14 cellular contexts compared by ENCODE assay signal in genomic region chr1:91757760-91758545, GRCh38.
DNase-seq lines count a peak whose midpoint lies in the region; FAIRE-seq and TF ChIP-seq lines count a peak whose summit lies in the region.
"Had no signal": no experiment of that assay in that cellular context is flagged by ENCODE, and none has a peak within 500 bp of the region (broad histone marks: within the 10 kb centered on the region; RNA-seq: fewer than 3 reads in every experiment).

No MANE protein-coding gene starts in this region.

- H3K56ac ChIP-seq in mesendoderm (ENCODE audit: low read length), result no peak overlapping the region

- H2AK5ac ChIP-seq in mesendoderm (ENCODE audit: low read length), result no peak overlapping the region

- no peaks in the 10 kb centered on the region for H3K27me3 Mint-ChIP-seq in glutamatergic neuron (ENCODE audit: unreplicated experiment)
- H3K27me3 Mint-ChIP-seq: activated CD4-positive, alpha-beta memory T cell treated with anti-CD3 and anti-CD28 coated beads, Interleukin-2, amount 10 ng/mL, durations not matched to agents 7 days and 5 days had no signal

- peaks cover 13% of the 10 kb centered on the region; the same call in 1 of the 2 replicates for H3K4me1 ChIP-seq in SJCRH30
- H3K4me1 ChIP-seq in left ventricle myocardium inferior, result peaks cover 87% of the 10 kb centered on the region
- peaks cover 4% of the 10 kb centered on the region for H3K4me1 ChIP-seq in prostate gland (replicated peaks)
- no peaks in the 10 kb centered on the region for H3K4me1 ChIP-seq in mesendoderm (ENCODE audit: control insufficient read depth, low read depth, low read length)

- peaks cover 2% of the 10 kb centered on the region for H3K9me3 Mint-ChIP-seq in glutamatergic neuron (ENCODE audit: unreplicated experiment)
- H3K9me3 Mint-ChIP-seq: activated CD4-positive, alpha-beta memory T cell treated with anti-CD3 and anti-CD28 coated beads, Interleukin-2, amount 10 ng/mL, durations not matched to agents 7 days and 5 days had no signal

- no peaks in the 10 kb centered on the region for H3K36me3 Mint-ChIP-seq in glutamatergic neuron (ENCODE audit: unreplicated experiment)
- H3K36me3 Mint-ChIP-seq: brain had no signal

- no peak overlapping the region for H3K4me3 Mint-ChIP-seq in glutamatergic neuron (ENCODE audit: unreplicated experiment)
- H3K4me3 Mint-ChIP-seq: activated CD4-positive, alpha-beta memory T cell treated with anti-CD3 and anti-CD28 coated beads, Interleukin-2, amount 10 ng/mL, durations not matched to agents 7 days and 5 days; brain had no signal

- DNase-seq in AG09309 (ENCODE audit: low read depth) (peak; percentile 74), SJCRH30 (peak; percentile 41 to 52), left ventricle myocardium inferior (no peak), prostate gland (ENCODE audit: low spot score) (no peak), mesendoderm (no peak), glutamatergic neuron (no peak), NCI-H187 (lab: John Stamatoyannopoulos, UW) (no peak), GM12892 (ENCODE audit: insufficient read length) (no peak)
- DNase-seq: ACHN; activated CD4-positive, alpha-beta memory T cell treated with anti-CD3 and anti-CD28 coated beads, Interleukin-2, amount 10 ng/mL, durations not matched to agents 7 days and 5 days; MV-4-11; NCI-H2227 treated with DMSO at 0.1 percent for 48 hours had no signal

- H3K4me2 ChIP-seq in mesendoderm (ENCODE audit: low read length), result no peak overlapping the region

- no peaks in the 10 kb centered on the region for H3K9me3 ChIP-seq in SJCRH30 (replicated peaks)
- no peaks in the 10 kb centered on the region for H3K9me3 ChIP-seq in left ventricle myocardium inferior (replicated peaks)
- no peaks in the 10 kb centered on the region for H3K9me3 ChIP-seq in prostate gland

- H3K27ac ChIP-seq in SJCRH30 (no peak overlapping the region), left ventricle myocardium inferior (replicated peaks) (peak overlapping the region; percentile 83), prostate gland (peak overlapping the region; percentile 20 to 52), mesendoderm (ENCODE audit: low read depth, low read length) (no peak overlapping the region)

- no peak overlapping the region for H2BK120ac ChIP-seq in mesendoderm (ENCODE audit: low read depth, low read length)

- intact Hi-C loops in left ventricle myocardium inferior (cut with micrococcal nuclease), result no loop called here
- intact Hi-C loops in prostate gland (cut with DNase I), result no loop called here

- H4K8ac ChIP-seq in mesendoderm (ENCODE audit: low read depth, low read length), result no peak overlapping the region

- no peaks in the 10 kb centered on the region for H3K4me1 Mint-ChIP-seq in glutamatergic neuron (ENCODE audit: low read depth, unreplicated experiment)

- H3K9ac ChIP-seq in mesendoderm (ENCODE audit: low read length), result no peak overlapping the region

- H3K36me3 ChIP-seq in SJCRH30 (no peaks in the 10 kb centered on the region), left ventricle myocardium inferior (no peaks in the 10 kb centered on the region), prostate gland (no peaks in the 10 kb centered on the region), mesendoderm (ENCODE audit: control insufficient read depth, insufficient read depth, low read length) (no peaks in the 10 kb centered on the region)

- no peak overlapping the region for H3K27ac Mint-ChIP-seq in glutamatergic neuron (ENCODE audit: unreplicated experiment)
- H3K27ac Mint-ChIP-seq: activated CD4-positive, alpha-beta memory T cell treated with anti-CD3 and anti-CD28 coated beads, Interleukin-2, amount 10 ng/mL, durations not matched to agents 7 days and 5 days had no signal

- H4K5ac ChIP-seq in mesendoderm (ENCODE audit: low read length), result no peak overlapping the region

- 48% methylated on average over 8 of the region's 8 CpGs for WGBS in prostate gland
- WGBS in mesendoderm (ENCODE audit: extremely low coverage, insufficient coverage, low lambda C conversion rate), result no CpG with 5 or more reads among the region's 8 CpGs

- H3K27me3 ChIP-seq in SJCRH30 (no peaks in the 10 kb centered on the region), left ventricle myocardium inferior (ENCODE audit: low read depth) (no peaks in the 10 kb centered on the region), prostate gland (replicated peaks; ENCODE audit: insufficient read depth) (no peaks in the 10 kb centered on the region), mesendoderm (ENCODE audit: insufficient read depth, low read length, poor library complexity) (no peaks in the 10 kb centered on the region)

- no peak overlapping the region for H2BK5ac ChIP-seq in mesendoderm (ENCODE audit: low read length)

- no peaks in the 10 kb centered on the region for H3K79me1 ChIP-seq in mesendoderm (ENCODE audit: low read length)

- H3K23ac ChIP-seq in mesendoderm (ENCODE audit: low read length), result no peak overlapping the region

- H3K4ac ChIP-seq in mesendoderm (ENCODE audit: low read depth, low read length), result no peak overlapping the region

- no peak for TF ChIP-seq POLR2A in prostate gland (IDR thresholded peaks at IDR 0.05)
- no peak for TF ChIP-seq POLR2A in GM12892 (IDR thresholded peaks at IDR 0.05; ENCODE audit: low read depth, low read length)

- H3K4me3 ChIP-seq in AG09309 (ENCODE audit: control insufficient read depth, low read depth, low read length), result no peak overlapping the region
- no peak overlapping the region for H3K4me3 ChIP-seq in SJCRH30
- H3K4me3 ChIP-seq in left ventricle myocardium inferior, result no peak overlapping the region
- no peak overlapping the region for H3K4me3 ChIP-seq in prostate gland
- H3K4me3 ChIP-seq in mesendoderm (ENCODE audit: low read length), result no peak overlapping the region

- H3K18ac ChIP-seq in mesendoderm (ENCODE audit: low read length), result no peak overlapping the region

- H2BK15ac ChIP-seq in mesendoderm (replicated peaks; ENCODE audit: low read depth), result no peak overlapping the region

- H3K79me2 ChIP-seq in mesendoderm (ENCODE audit: control insufficient read depth, insufficient read depth, low read length), result no peaks in the 10 kb centered on the region

- TF ChIP-seq CTCF in AG09309 (IDR thresholded peaks at IDR 0.05; ENCODE audit: control insufficient read depth, insufficient read depth, low read depth, low read length, missing control alignments) (no peak), left ventricle myocardium inferior (IDR thresholded peaks at IDR 0.05; ENCODE audit: borderline replicate concordance) (no peak), prostate gland (IDR thresholded peaks at IDR 0.05) (no peak), glutamatergic neuron (IDR thresholded peaks at IDR 0.05; ENCODE audit: partially characterized antibody, unreplicated experiment) (no peak)

- FAIRE-seq in GM12892 (lab: Jason Lieb, UNC), result no peak
- FAIRE-seq: D721Med had no signal

Comparison
In these comparisons a context has a peak if more than half of its experiments do, and no peak if none do; other contexts are left out.
1. DNase-seq: peak in AG09309 (single experiment) and SJCRH30 (2 of 2); none in left ventricle myocardium inferior (single experiment), prostate gland (single experiment), mesendoderm (single experiment), glutamatergic neuron (single experiment), NCI-H187 (0 of 2) and GM12892 (single experiment).
2. H3K27ac ChIP-seq: peak in left ventricle myocardium inferior (single experiment) and prostate gland (2 of 2); none in SJCRH30 (single experiment) and mesendoderm (single experiment).